In genomic region chr1:90114521-90115141, GRCh38 we compare ENCODE assay signal across 8 cellular contexts.
DNase-seq lines count a peak whose midpoint lies in the region; ATAC-seq and TF ChIP-seq lines count a peak whose summit lies in the region.

No MANE protein-coding gene starts in this region.

- CTCF ChIA-PET in BJ (lab: Yijun Ruan, JAX): interaction anchor here (0.7 to 1.1 kb wide), 2 partner anchors 146 to 1050 kb away, joined by 3 read pairs; no protein-coding TSS in a partner anchor

- H3K27me3 ChIP-seq in BJ (ENCODE audit: control insufficient read depth, insufficient read depth, low read length) (peaks cover 2% of the 10 kb centered on the region; the same call in 1 of the 2 replicates), H7 (ENCODE audit: control insufficient read depth, insufficient read depth, low read length) (no peaks in the 10 kb centered on the region)

- peak; percentile 69 for TF ChIP-seq CTCF in BJ (IDR thresholded peaks at IDR 0.05; ENCODE audit: insufficient read depth, low read depth, low read length)

- POLR2A ChIA-PET in BJ (lab: Charles Lee): no interaction called here

- no peaks in the 10 kb centered on the region for H3K36me3 ChIP-seq in BJ (ENCODE audit: control insufficient read depth, insufficient read depth, low read length)
- no peaks in the 10 kb centered on the region for H3K36me3 ChIP-seq in H7 (replicated peaks; ENCODE audit: control insufficient read depth, insufficient read depth, low read length)

- DNase-seq in BJ (ENCODE audit: low read depth) (peak; percentile 5), H7 (peak; percentile 14), NCI-H345 treated with DMSO at 0.1 percent for 48 hours (lab: John Stamatoyannopoulos, UW; ENCODE audit: unreplicated experiment) (peak; percentile 31), astrocyte of the hippocampus (ENCODE audit: low read depth, low spot score) (peak; percentile 68), left lobe of liver (ENCODE audit: low spot score) (no peak), 8988T (no peak)
- DNase-seq in effector CD8-positive, alpha-beta T cell (lab: John Stamatoyannopoulos, UW): no peak

- ATAC-seq in left lobe of liver: peak; percentile 90
- no peak for ATAC-seq in GM19463 (IDR thresholded peaks at IDR 0.05; ENCODE audit: unreplicated experiment)

- H3K4me3 ChIP-seq in BJ (ENCODE audit: low read depth, low read length): no peak overlapping the region
- H3K4me3 ChIP-seq in H7 (ENCODE audit: insufficient read depth, low read depth, low read length): no peak overlapping the region

Comparison
In these comparisons a context has a peak if more than half of its experiments do, and no peak if none do; other contexts are left out.
1. DNase-seq: peak in BJ (single experiment), H7 (single experiment), NCI-H345 treated with DMSO at 0.1 percent for 48 hours (single experiment) and astrocyte of the hippocampus (single experiment); none in left lobe of liver (single experiment), 8988T (single experiment) and effector CD8-positive, alpha-beta T cell (single experiment).